Comparison of ENCODE assay signal across 29 cellular contexts in the genomic region with DNA sequence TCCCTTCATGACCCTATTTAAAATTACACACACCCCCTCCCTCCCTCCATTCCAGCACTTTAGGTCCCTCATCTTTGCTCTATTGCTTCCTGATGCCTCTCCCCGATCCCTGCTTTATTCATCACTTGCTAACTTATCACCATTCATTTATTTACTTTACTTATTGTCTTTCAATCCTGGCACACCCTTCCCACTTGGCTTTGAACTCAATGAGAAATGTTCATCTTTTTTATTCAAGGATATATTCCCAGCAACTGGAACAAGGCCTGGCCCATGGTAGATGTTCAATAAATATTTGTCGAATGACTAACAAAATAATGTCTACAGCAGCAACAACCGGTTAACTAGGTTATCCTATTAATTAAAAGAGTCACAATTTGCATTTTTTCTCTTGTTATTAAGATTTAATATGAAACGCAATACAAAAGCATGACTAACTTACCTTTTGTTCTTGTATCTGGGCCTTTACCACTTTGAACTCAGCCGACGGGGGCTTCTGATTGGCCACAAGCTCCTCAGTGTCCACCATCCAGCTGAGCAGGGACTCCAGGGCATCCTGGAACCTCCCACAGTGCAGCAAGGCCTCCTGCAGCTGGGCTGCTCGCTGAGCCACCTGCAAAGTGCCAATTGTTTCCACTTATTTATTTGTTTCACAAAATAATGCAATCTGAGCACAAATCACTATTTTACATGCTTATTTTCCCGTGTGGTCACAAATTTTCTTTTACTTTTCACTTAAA.
A peak's percentile ranks its signal among the peaks of the same experiment; 100 is the strongest.
DNase-seq lines count a peak whose midpoint lies in the region; ATAC-seq and TF ChIP-seq lines count a peak whose summit lies in the region.
"Had no signal": no experiment of that assay in that cellular context is flagged by ENCODE, and none has a peak within 500 bp of the region (broad histone marks: within the 10 kb centered on the region; RNA-seq: fewer than 3 reads in every experiment).

No MANE protein-coding gene starts in this region.

- intact Hi-C loops in dorsolateral prefrontal cortex (cut with DNase I): no loop called here
- intact Hi-C loops in mucosa of descending colon (cut with DNase I, micrococcal nuclease): no loop called here

- H3K4me1 Mint-ChIP-seq in activated naive CD8-positive, alpha-beta T cell treated with anti-CD3 and anti-CD28 coated beads, Interleukin-2, amount 10 ng/mL, durations not matched to agents 7 days and 5 days: no peaks in the 10 kb centered on the region
- H3K4me1 Mint-ChIP-seq in activated naive CD8-positive, alpha-beta T cell treated with anti-CD3 and anti-CD28 coated beads for 36 hours: no peaks in the 10 kb centered on the region
- H3K4me1 Mint-ChIP-seq: activated CD4-positive, alpha-beta memory T cell treated with anti-CD3 and anti-CD28 coated beads, Interleukin-2, amount 10 ng/mL, durations not matched to agents 7 days and 5 days; central memory CD8-positive, alpha-beta T cell; T-cell had no signal

- H3K27me3 ChIP-seq in dorsolateral prefrontal cortex: no peaks in the 10 kb centered on the region
- no peaks in the 10 kb centered on the region for H3K27me3 ChIP-seq in mesendoderm (ENCODE audit: insufficient read depth, low read length, poor library complexity)
- H3K27me3 ChIP-seq: gastroesophageal sphincter, pancreas, upper lobe of left lung had no signal

- H3K27me3 Mint-ChIP-seq in activated naive CD8-positive, alpha-beta T cell treated with anti-CD3 and anti-CD28 coated beads, Interleukin-2, amount 10 ng/mL, durations not matched to agents 7 days and 5 days: peaks cover 2% of the 10 kb centered on the region
- no peaks in the 10 kb centered on the region for H3K27me3 Mint-ChIP-seq in activated naive CD8-positive, alpha-beta T cell treated with anti-CD3 and anti-CD28 coated beads for 36 hours
- H3K27me3 Mint-ChIP-seq: activated CD4-positive, alpha-beta memory T cell treated with anti-CD3 and anti-CD28 coated beads, Interleukin-2, amount 10 ng/mL, durations not matched to agents 7 days and 5 days; central memory CD8-positive, alpha-beta T cell; T-cell had no signal

- no peak overlapping the region for H3K18ac ChIP-seq in mesendoderm (ENCODE audit: low read length)

- no peak overlapping the region for H2AK5ac ChIP-seq in mesendoderm (ENCODE audit: low read length)

- no peaks in the 10 kb centered on the region for H3K4me1 ChIP-seq in mesendoderm (ENCODE audit: control insufficient read depth, low read depth, low read length)
- no peaks in the 10 kb centered on the region for H3K4me1 ChIP-seq in mucosa of descending colon (ENCODE audit: low read depth)

- no peaks in the 10 kb centered on the region for H3K79me1 ChIP-seq in mesendoderm (ENCODE audit: low read length)

- no peaks in the 10 kb centered on the region for H3K9me3 ChIP-seq in mucosa of descending colon
- H3K9me3 ChIP-seq: gastroesophageal sphincter, pancreas, upper lobe of left lung had no signal

- H3K4ac ChIP-seq in mesendoderm (ENCODE audit: low read depth, low read length): no peak overlapping the region

- no peak overlapping the region for H2BK120ac ChIP-seq in mesendoderm (ENCODE audit: low read depth, low read length)

- no peak overlapping the region for H3K4me2 ChIP-seq in mesendoderm (ENCODE audit: low read length)
- H3K4me2 ChIP-seq: smooth muscle cell had no signal

- no peaks in the 10 kb centered on the region for H3K9me3 Mint-ChIP-seq in activated naive CD8-positive, alpha-beta T cell treated with anti-CD3 and anti-CD28 coated beads, Interleukin-2, amount 10 ng/mL, durations not matched to agents 7 days and 5 days
- H3K9me3 Mint-ChIP-seq in activated naive CD8-positive, alpha-beta T cell treated with anti-CD3 and anti-CD28 coated beads for 36 hours: no peaks in the 10 kb centered on the region
- H3K9me3 Mint-ChIP-seq: activated CD4-positive, alpha-beta memory T cell treated with anti-CD3 and anti-CD28 coated beads, Interleukin-2, amount 10 ng/mL, durations not matched to agents 7 days and 5 days; activated T-helper 2 cell treated with anti-CD3 and anti-CD28 coated beads, Interferon-gamma antibody, Interleukin-2, Interleukin-4, amounts not matched to agents 10 μg/mL and 5 μg/mL and 100 μg/mL, durations not matched to agents 14 hours and 24 hours and 36 hours; central memory CD8-positive, alpha-beta T cell; neural crest cell; T-cell had no signal

- H3K79me2 ChIP-seq in mesendoderm (ENCODE audit: control insufficient read depth, insufficient read depth, low read length): no peaks in the 10 kb centered on the region

- H3K36me3 ChIP-seq in mesendoderm (ENCODE audit: control insufficient read depth, insufficient read depth, low read length) (peaks cover 1% of the 10 kb centered on the region), mucosa of descending colon (ENCODE audit: low read depth) (no peaks in the 10 kb centered on the region)

- no CpG with 5 or more reads among the region's 8 CpGs for WGBS in mesendoderm (ENCODE audit: extremely low coverage, insufficient coverage, low lambda C conversion rate)

- TF ChIP-seq CTCF in dorsolateral prefrontal cortex (IDR thresholded peaks at IDR 0.05 in 54 of 56, conservative IDR thresholded peaks at IDR 0.05 in 2 of 56; ENCODE audit: low read depth in 1 of 56, partially characterized antibody in 56 of 56): no peak
- TF ChIP-seq CTCF in GM10266 (IDR thresholded peaks at IDR 0.05; ENCODE audit: control insufficient read depth, insufficient read depth, low read depth, missing control alignments): no peak
- no peak for TF ChIP-seq CTCF in mucosa of descending colon (IDR thresholded peaks at IDR 0.05)

- H3K9ac ChIP-seq in mesendoderm (ENCODE audit: low read length): no peak overlapping the region

- H3K4me3 ChIP-seq in dorsolateral prefrontal cortex: no peak overlapping the region
- no peak overlapping the region for H3K4me3 ChIP-seq in mesendoderm (ENCODE audit: low read length)
- no peak overlapping the region for H3K4me3 ChIP-seq in mucosa of descending colon
- H3K4me3 ChIP-seq: pancreas, smooth muscle cell had no signal

- H3K56ac ChIP-seq in mesendoderm (ENCODE audit: low read length): no peak overlapping the region

- peak overlapping the region; percentile 25 for H3K27ac Mint-ChIP-seq in activated naive CD8-positive, alpha-beta T cell treated with anti-CD3 and anti-CD28 coated beads, Interleukin-2, amount 10 ng/mL, durations not matched to agents 7 days and 5 days
- no peak overlapping the region for H3K27ac Mint-ChIP-seq in activated naive CD8-positive, alpha-beta T cell treated with anti-CD3 and anti-CD28 coated beads for 36 hours
- H3K27ac Mint-ChIP-seq: activated CD4-positive, alpha-beta memory T cell treated with anti-CD3 and anti-CD28 coated beads, Interleukin-2, amount 10 ng/mL, durations not matched to agents 7 days and 5 days; activated naive CD8-positive, alpha-beta T cell; activated T-helper 2 cell treated with anti-CD3 and anti-CD28 coated beads, Interferon-gamma antibody, Interleukin-2, Interleukin-4, amounts not matched to agents 10 μg/mL and 5 μg/mL and 100 μg/mL, durations not matched to agents 14 hours and 24 hours and 36 hours; T-cell had no signal

- H4K8ac ChIP-seq in mesendoderm (ENCODE audit: low read depth, low read length): no peak overlapping the region

- DNase-seq in activated naive CD8-positive, alpha-beta T cell treated with anti-CD3 and anti-CD28 coated beads, Interleukin-2, amount 10 ng/mL, durations not matched to agents 7 days and 5 days: no peak
- DNase-seq in activated naive CD8-positive, alpha-beta T cell treated with anti-CD3 and anti-CD28 coated beads for 36 hours: no peak
- no peak for DNase-seq in dorsolateral prefrontal cortex
- peak; percentile 13 for DNase-seq in mesendoderm
- DNase-seq in germinal center (ENCODE audit: low spot score): no peak
- no peak for DNase-seq in GM10266 (ENCODE audit: extremely low spot score)
- DNase-seq in activated CD4-positive, CD25-positive, alpha-beta regulatory T cell treated with anti-CD3 and anti-CD28 coated beads, Interleukin-2, amount 50 U/mL, for 72 hours: no peak
- DNase-seq in mucosa of descending colon: no peak
- DNase-seq: 8988T; activated CD4-positive, alpha-beta memory T cell treated with anti-CD3 and anti-CD28 coated beads, Interleukin-2, amount 10 ng/mL, durations not matched to agents 7 days and 5 days; Calu3; dermis blood vessel endothelial cell; DND-41; hippocampal formation; NCI-H1092; NCI-H1930; NCI-H524 treated with DMSO at 0.1 percent for 48 hours; RPMI8226; stimulated activated CD4-positive, alpha-beta T cell treated with anti-CD3 and anti-CD28 coated beads, Interleukin-1b, Interleukin-23, amount 100 ng/mL, for 48 hours; T-cell had no signal

- peak overlapping the region in 51 of 59 donors; percentile 1 to 80 (median 57) for H3K27ac ChIP-seq in dorsolateral prefrontal cortex
- H3K27ac ChIP-seq in mesendoderm (ENCODE audit: low read depth, low read length): no peak overlapping the region
- H3K27ac ChIP-seq: pancreas had no signal

- H4K5ac ChIP-seq in mesendoderm (ENCODE audit: low read length): no peak overlapping the region

- no peak overlapping the region for H2BK5ac ChIP-seq in mesendoderm (ENCODE audit: low read length)

- H2BK15ac ChIP-seq in mesendoderm (replicated peaks; ENCODE audit: low read depth): no peak overlapping the region

- H3K36me3 Mint-ChIP-seq in activated naive CD8-positive, alpha-beta T cell treated with anti-CD3 and anti-CD28 coated beads, Interleukin-2, amount 10 ng/mL, durations not matched to agents 7 days and 5 days: no peaks in the 10 kb centered on the region
- H3K36me3 Mint-ChIP-seq in activated naive CD8-positive, alpha-beta T cell treated with anti-CD3 and anti-CD28 coated beads for 36 hours: no peaks in the 10 kb centered on the region
- H3K36me3 Mint-ChIP-seq: activated naive CD8-positive, alpha-beta T cell; T-cell had no signal

- no peak for ATAC-seq in activated naive CD8-positive, alpha-beta T cell treated with anti-CD3 and anti-CD28 coated beads, Interleukin-2, amount 10 ng/mL, durations not matched to agents 7 days and 5 days (ENCODE audit: low read depth)
- no peak for ATAC-seq in mucosa of descending colon
- ATAC-seq: activated CD4-positive, CD25-positive, alpha-beta regulatory T cell treated with anti-CD3 and anti-CD28 coated beads, Interleukin-2, amount 50 U/mL, for 24 hours; gastroesophageal sphincter; pancreas; T-cell had no signal

- no peak overlapping the region for H3K4me3 Mint-ChIP-seq in activated naive CD8-positive, alpha-beta T cell treated with anti-CD3 and anti-CD28 coated beads, Interleukin-2, amount 10 ng/mL, durations not matched to agents 7 days and 5 days
- no peak overlapping the region for H3K4me3 Mint-ChIP-seq in activated naive CD8-positive, alpha-beta T cell treated with anti-CD3 and anti-CD28 coated beads for 36 hours
- H3K4me3 Mint-ChIP-seq: activated CD4-positive, alpha-beta memory T cell treated with anti-CD3 and anti-CD28 coated beads, Interleukin-2, amount 10 ng/mL, durations not matched to agents 7 days and 5 days; activated naive CD8-positive, alpha-beta T cell; central memory CD8-positive, alpha-beta T cell; neural crest cell; T-cell had no signal

- POLR2A ChIA-PET in activated naive CD8-positive, alpha-beta T cell treated with anti-CD3 and anti-CD28 coated beads, Interleukin-2, amount 10 ng/mL, durations not matched to agents 7 days and 5 days (lab: Charles Lee): interaction anchor here (0.5 kb wide), 1 partner anchor 34 kb away, joined by 8 read pairs; no protein-coding TSS in a partner anchor

- H3K23ac ChIP-seq in mesendoderm (ENCODE audit: low read length): no peak overlapping the region
